In the genomic region with DNA sequence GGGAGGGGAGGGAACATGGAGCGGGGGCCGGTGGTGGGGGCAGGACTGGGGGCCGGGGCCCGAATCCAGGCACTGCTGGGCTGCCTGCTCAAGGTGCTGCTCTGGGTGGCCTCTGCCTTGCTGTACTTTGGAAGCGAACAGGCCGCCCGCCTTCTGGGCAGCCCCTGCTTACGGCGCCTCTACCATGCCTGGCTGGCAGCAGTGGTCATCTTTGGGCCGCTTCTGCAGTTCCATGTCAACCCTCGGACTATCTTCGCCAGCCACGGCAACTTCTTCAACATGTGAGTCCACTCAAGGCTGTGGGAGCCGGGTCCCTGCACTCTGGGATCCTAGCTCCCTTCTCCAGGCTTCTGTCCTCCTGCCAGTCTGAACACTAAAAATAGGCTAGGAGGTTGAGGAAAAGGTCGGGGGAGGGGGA, we compare ENCODE assay signal across 14 cellular contexts. TPM values are rescaled to one million over a fixed set of nuclear protein-coding genes. Genes with fewer than 3 reads are reported as not detected.
DNase-seq lines count a peak whose midpoint lies in the region; ATAC-seq and TF ChIP-seq lines count a peak whose summit lies in the region.
"Had no signal": no experiment of that assay in that cellular context is flagged by ENCODE, and none has a peak within 500 bp of the region (broad histone marks: within the 10 kb centered on the region; RNA-seq: fewer than 3 reads in every experiment).

No MANE protein-coding gene starts in this region.

- intact Hi-C loops in thyroid gland (cut with DNase I), result no loop called here

- no peak overlapping the region for H3K4me3 Mint-ChIP-seq in activated T-cell treated with anti-CD3 and anti-CD28 coated beads, Interleukin-2, amount 50 U/mL, for 4 hours
- H3K4me3 Mint-ChIP-seq: H9 had no signal

- H3K4me1 ChIP-seq in gastroesophageal sphincter (peaks cover 0 to 29% (median 4%) of the 10 kb centered on the region in 3 donors), thyroid gland (peaks cover 5 to 7% of the 10 kb centered on the region in 2 donors)

- H3K9me3 Mint-ChIP-seq in activated T-cell treated with anti-CD3 and anti-CD28 coated beads, Interleukin-2, amount 50 U/mL, for 4 hours, result no peaks in the 10 kb centered on the region

- H3K9me3 ChIP-seq in gastroesophageal sphincter (no peaks in the 10 kb centered on the region), thyroid gland (no peaks in the 10 kb centered on the region)
- H3K9me3 ChIP-seq: Peyer's patch had no signal

- H3K27me3 ChIP-seq in gastroesophageal sphincter, result no peaks in the 10 kb centered on the region
- H3K27me3 ChIP-seq in thyroid gland, result no peaks in the 10 kb centered on the region
- H3K27me3 ChIP-seq: Peyer's patch had no signal

- H3K27ac ChIP-seq in gastroesophageal sphincter (peak overlapping the region in 3 of 4 donors; percentile 46 to 69 (median 58)), thyroid gland (peak overlapping the region in 2 of 3 donors; percentile 16 to 56)

- H3K36me3 Mint-ChIP-seq in activated T-cell treated with anti-CD3 and anti-CD28 coated beads, Interleukin-2, amount 50 U/mL, for 4 hours (ENCODE audit: insufficient read depth), result no peaks in the 10 kb centered on the region

- no peak overlapping the region for H3K4me3 ChIP-seq in gastroesophageal sphincter
- H3K4me3 ChIP-seq in thyroid gland (replicated peaks in 1 of 3), result no peak overlapping the region
- H3K4me3 ChIP-seq: Peyer's patch had no signal

- peak; percentile 57 for DNase-seq in activated effector memory CD4-positive, alpha-beta T cell treated with anti-CD3 and anti-CD28 coated beads, Interleukin-2, amount 50 U/mL, for 16 hours
- no peak for DNase-seq in activated effector memory CD4-positive, alpha-beta T cell treated with Interleukin-2 at 50 U/mL for 16 hours
- DNase-seq in myocyte (ENCODE audit: low read depth) (peak; percentile 59), thyroid gland (no peak)
- no peak for DNase-seq in activated T-cell treated with anti-CD3 and anti-CD28 coated beads, Interleukin-2, amount 50 U/mL, for 4 hours
- DNase-seq: EL, H9, hypothalamus, MM.1S had no signal

- no peak for TF ChIP-seq EP300 in gastroesophageal sphincter (IDR thresholded peaks at IDR 0.05)

- no peak for ATAC-seq in gastroesophageal sphincter
- ATAC-seq in activated T-cell treated with anti-CD3 and anti-CD28 coated beads, Interleukin-2, amount 50 U/mL, for 4 hours, result no peak
- no peak for ATAC-seq in HG03354 (IDR thresholded peaks at IDR 0.05; ENCODE audit: poor library complexity, severe bottlenecking, unreplicated experiment)
- no peak for ATAC-seq in GM21619 (IDR thresholded peaks at IDR 0.05; ENCODE audit: unreplicated experiment)
- ATAC-seq: activated CD4-positive, CD25-positive, alpha-beta regulatory T cell treated with anti-CD3 and anti-CD28 coated beads, Interleukin-2, amount 50 U/mL, for 24 hours had no signal

- WGBS in gastroesophageal sphincter (ENCODE audit: low coverage in 1 of 2), 2 donors, result 80% methylated on average over 1 of the region's 15 CpGs; no CpG with 5 or more reads in 1 of the 2 donors
- 84 to 90% methylated on average over 6 to 15 of the region's 15 CpGs for WGBS in thyroid gland, 2 donors

- TF ChIP-seq CTCF in gastroesophageal sphincter (IDR thresholded peaks at IDR 0.05) (no peak), thyroid gland (IDR thresholded peaks at IDR 0.05) (no peak)

- no peaks in the 10 kb centered on the region for H3K27me3 Mint-ChIP-seq in activated T-cell treated with anti-CD3 and anti-CD28 coated beads, Interleukin-2, amount 50 U/mL, for 4 hours (ENCODE audit: low read depth)

- TF ChIP-seq POLR2A in gastroesophageal sphincter (IDR thresholded peaks at IDR 0.05) (no peak), thyroid gland (IDR thresholded peaks at IDR 0.05) (no peak)

- H3K36me3 ChIP-seq in gastroesophageal sphincter (no peaks in the 10 kb centered on the region), thyroid gland (no peaks in the 10 kb centered on the region)
- H3K36me3 ChIP-seq: Peyer's patch had no signal

- H3K4me1 Mint-ChIP-seq in activated T-cell treated with anti-CD3 and anti-CD28 coated beads, Interleukin-2, amount 50 U/mL, for 4 hours (ENCODE audit: low read depth), result peaks cover 29% of the 10 kb centered on the region

RNA-seq across cellular contexts. Expression of a gene that starts 1.1 kb away (rescaled TPM):
- total RNA-seq in gastroesophageal sphincter (under 1 TPM in 2 of 4 donors, not detected in 2; 0.27 to 0.67 TPM), myocyte (144 and 180 TPM in 2 replicates), thyroid gland (1 to 10 TPM in 2 of 4 donors, under 1 TPM in 1, not detected in 1; 0.63 to 3.5 (median 2.7) TPM)
- polyA plus RNA-seq in myocyte (2012), result 14.7 TPM
- total RNA-seq in activated T-cell treated with anti-CD3 and anti-CD28 coated beads, Interleukin-2, amount 50 U/mL, for 4 hours, result 1 to 10 TPM in 1 of 3 donors, under 1 TPM in 2; 0.38 to 1.3 (median 0.69) TPM

RNA-seq across cellular contexts. Expression of a gene that starts 4.4 kb away (rescaled TPM):
- 100 to 1,000 TPM; 114 to 186 (median 127) TPM for total RNA-seq in gastroesophageal sphincter
- 423 and 428 TPM in 2 replicates for total RNA-seq in myocyte
- polyA plus RNA-seq in myocyte (2012), result 192 TPM
- total RNA-seq in thyroid gland, result 100 to 1,000 TPM; 117 to 193 (median 186) TPM
- 100 to 1,000 TPM; 354 to 391 (median 378) TPM for total RNA-seq in activated T-cell treated with anti-CD3 and anti-CD28 coated beads, Interleukin-2, amount 50 U/mL, for 4 hours

RNA-seq across cellular contexts. Expression of a gene that starts 9.8 kb away (rescaled TPM):
- 10 to 100 TPM in 2 of 4 donors, 1 to 10 TPM in 2; 6.4 to 15.4 (median 10.4) TPM for total RNA-seq in gastroesophageal sphincter
- total RNA-seq in myocyte, result 18.8 and 25.4 TPM in 2 replicates
- polyA plus RNA-seq in myocyte (2012), result 30.2 TPM
- 10 to 100 TPM in 3 of 4 donors, 1 to 10 TPM in 1; 8.3 to 25.5 (median 16.9) TPM for total RNA-seq in thyroid gland
- 10 to 100 TPM; 15.9 to 18.9 (median 17.4) TPM for total RNA-seq in activated T-cell treated with anti-CD3 and anti-CD28 coated beads, Interleukin-2, amount 50 U/mL, for 4 hours

RNA-seq across cellular contexts. Expression of a gene that starts 14.9 kb away (rescaled TPM):
- total RNA-seq in gastroesophageal sphincter (10 to 100 TPM; 41.4 to 52.3 (median 42.0) TPM), myocyte (107 and 129 TPM in 2 replicates), thyroid gland (10 to 100 TPM; 31.3 to 66.6 (median 47.5) TPM)
- 130 TPM for polyA plus RNA-seq in myocyte (2012)
- total RNA-seq in activated T-cell treated with anti-CD3 and anti-CD28 coated beads, Interleukin-2, amount 50 U/mL, for 4 hours, result 100 to 1,000 TPM; 433 to 479 (median 471) TPM

RNA-seq across cellular contexts. Expression of a gene that starts 15.7 kb away (rescaled TPM):
- total RNA-seq in gastroesophageal sphincter (10 to 100 TPM; 19.0 to 38.9 (median 32.0) TPM), myocyte (57.6 and 60.4 TPM in 2 replicates), thyroid gland (100 to 1,000 TPM in 1 of 4 donors, 10 to 100 TPM in 3; 30.6 to 106 (median 67.6) TPM)
- polyA plus RNA-seq in myocyte (2012), result 44.4 TPM
- 100 to 1,000 TPM in 2 of 3 donors, 10 to 100 TPM in 1; 99.4 to 108 (median 106) TPM for total RNA-seq in activated T-cell treated with anti-CD3 and anti-CD28 coated beads, Interleukin-2, amount 50 U/mL, for 4 hours

Comparison
In these comparisons a context has a peak if more than half of its experiments do, and no peak if none do; other contexts are left out.
1. DNase-seq: peak in activated effector memory CD4-positive, alpha-beta T cell treated with anti-CD3 and anti-CD28 coated beads, Interleukin-2, amount 50 U/mL, for 16 hours (single experiment) and myocyte (single experiment); none in activated effector memory CD4-positive, alpha-beta T cell treated with Interleukin-2 at 50 U/mL for 16 hours (single experiment), thyroid gland (0 of 2) and activated T-cell treated with anti-CD3 and anti-CD28 coated beads, Interleukin-2, amount 50 U/mL, for 4 hours (single experiment).
2. RNA of a gene that starts 1.1 kb away (total RNA-seq): 144 to 180 TPM in myocyte; 0.63 to 3.5 TPM in thyroid gland, 0.38 to 1.3 TPM in activated T-cell treated with anti-CD3 and anti-CD28 coated beads, Interleukin-2, amount 50 U/mL, for 4 hours and 0.27 to 0.67 TPM in gastroesophageal sphincter; every median in the first group is over 10 times any median in the second.